Comparison of ENCODE assay signal across 8 cellular contexts in the genomic region with DNA sequence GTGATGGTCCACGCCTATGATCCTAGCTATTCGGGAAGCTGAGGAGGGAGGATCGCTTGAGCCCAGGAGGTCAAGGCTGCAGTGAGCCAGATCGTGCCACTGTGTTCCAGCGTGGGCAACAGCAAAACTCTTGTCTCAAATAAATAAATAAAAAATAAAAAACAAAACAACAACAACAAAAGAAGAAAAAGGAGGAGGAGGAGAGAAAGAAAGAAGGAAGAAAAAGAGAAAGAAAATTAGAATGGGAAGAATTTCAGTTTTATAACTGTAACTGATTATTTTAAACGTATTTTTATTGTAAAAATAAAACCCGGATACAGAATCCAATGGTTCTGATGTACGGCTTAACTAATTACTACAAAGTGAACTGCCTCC. TPM values are rescaled to one million over a fixed set of nuclear protein-coding genes. Genes with fewer than 3 reads are reported as not detected.
DNase-seq lines count a peak whose midpoint lies in the region; ATAC-seq, FAIRE-seq and TF ChIP-seq lines count a peak whose summit lies in the region.
"Had no signal": no experiment of that assay in that cellular context is flagged by ENCODE, and none has a peak within 500 bp of the region (broad histone marks: within the 10 kb centered on the region; RNA-seq: fewer than 3 reads in every experiment).

No MANE protein-coding gene starts in this region.

- H3K9me3 Mint-ChIP-seq in activated T-helper 1 cell treated with anti-CD3 and anti-CD28 coated beads, Interleukin-12 subunit alpha, Interleukin-12 subunit beta, Interleukin-2, Interleukin-4 antibody, amounts not matched to agents 30 ng/mL and 10 ng/mL and 1 ng/mL, durations not matched to agents 14 hours and 24 hours and 36 hours, result no peaks in the 10 kb centered on the region
- H3K9me3 Mint-ChIP-seq in stimulated activated naive CD8-positive, alpha-beta T cell treated with anti-CD3 and anti-CD28 coated beads, Interleukin-15, amount 100 ng/mL, for 72 hours, result no peaks in the 10 kb centered on the region

- peaks cover 31% of the 10 kb centered on the region for H3K27me3 ChIP-seq in HUES48 (ENCODE audit: control insufficient read depth, insufficient read depth, low read length)

- H3K36me3 ChIP-seq in HUES48 (ENCODE audit: control insufficient read depth, insufficient read depth, low read length), result no peaks in the 10 kb centered on the region

- H3K4me3 Mint-ChIP-seq in activated T-helper 1 cell treated with anti-CD3 and anti-CD28 coated beads, Interleukin-12 subunit alpha, Interleukin-12 subunit beta, Interleukin-2, Interleukin-4 antibody, amounts not matched to agents 30 ng/mL and 10 ng/mL and 1 ng/mL, durations not matched to agents 14 hours and 24 hours and 36 hours, result peak overlapping the region; percentile 76
- H3K4me3 Mint-ChIP-seq in stimulated activated naive CD8-positive, alpha-beta T cell treated with anti-CD3 and anti-CD28 coated beads, Interleukin-15, amount 100 ng/mL, for 72 hours, result peak overlapping the region; percentile 76 to 83

- no peaks in the 10 kb centered on the region for H3K4me1 ChIP-seq in HUES48 (ENCODE audit: control insufficient read depth, insufficient read depth, low read length)

- no peak for DNase-seq in activated T-helper 1 cell treated with anti-CD3 and anti-CD28 coated beads, Interleukin-12 subunit alpha, Interleukin-12 subunit beta, Interleukin-2, Interleukin-4 antibody, amounts not matched to agents 30 ng/mL and 10 ng/mL and 1 ng/mL, durations not matched to agents 14 hours and 24 hours and 36 hours (ENCODE audit: low spot score)
- no peak for DNase-seq in stimulated activated naive CD8-positive, alpha-beta T cell treated with anti-CD3 and anti-CD28 coated beads, Interleukin-15, amount 100 ng/mL, for 72 hours
- DNase-seq in GM12891 (ENCODE audit: insufficient read length, low spot score), result no peak
- DNase-seq: cerebellar nuclear complex had no signal

- H3K4me1 Mint-ChIP-seq in activated T-helper 1 cell treated with anti-CD3 and anti-CD28 coated beads, Interleukin-12 subunit alpha, Interleukin-12 subunit beta, Interleukin-2, Interleukin-4 antibody, amounts not matched to agents 30 ng/mL and 10 ng/mL and 1 ng/mL, durations not matched to agents 14 hours and 24 hours and 36 hours (ENCODE audit: low read depth), result peaks cover 18% of the 10 kb centered on the region
- H3K4me1 Mint-ChIP-seq in stimulated activated naive CD8-positive, alpha-beta T cell treated with anti-CD3 and anti-CD28 coated beads, Interleukin-15, amount 100 ng/mL, for 72 hours, result peaks cover 17% of the 10 kb centered on the region

- peaks cover 10% of the 10 kb centered on the region for H3K27me3 Mint-ChIP-seq in activated T-helper 1 cell treated with anti-CD3 and anti-CD28 coated beads, Interleukin-12 subunit alpha, Interleukin-12 subunit beta, Interleukin-2, Interleukin-4 antibody, amounts not matched to agents 30 ng/mL and 10 ng/mL and 1 ng/mL, durations not matched to agents 14 hours and 24 hours and 36 hours (ENCODE audit: insufficient read depth)
- peaks cover 8% of the 10 kb centered on the region for H3K27me3 Mint-ChIP-seq in stimulated activated naive CD8-positive, alpha-beta T cell treated with anti-CD3 and anti-CD28 coated beads, Interleukin-15, amount 100 ng/mL, for 72 hours

- intact Hi-C loops in activated T-helper 1 cell treated with anti-CD3 and anti-CD28 coated beads, Interleukin-12 subunit alpha, Interleukin-12 subunit beta, Interleukin-2, Interleukin-4 antibody, amounts not matched to agents 30 ng/mL and 10 ng/mL and 1 ng/mL, durations not matched to agents 14 hours and 24 hours and 36 hours (cut with micrococcal nuclease), result loop anchor here (2.0 kb wide), 1 partner anchor 37 kb away; the partner anchor contains the start of gene PSAP

- no peak for FAIRE-seq in GM12891 (lab: Jason Lieb, UNC)

- no peaks in the 10 kb centered on the region for H3K9me3 ChIP-seq in HUES48 (ENCODE audit: control insufficient read depth, insufficient read depth, low read length)

- peak overlapping the region; percentile 68 for H3K4me3 ChIP-seq in HUES48 (ENCODE audit: low read depth, low read length)
- peak overlapping the region; percentile 46 for H3K4me3 ChIP-seq in iPS-11a (ENCODE audit: low read depth, low read length)

- ATAC-seq in stimulated activated naive CD8-positive, alpha-beta T cell treated with anti-CD3 and anti-CD28 coated beads, Interleukin-15, amount 100 ng/mL, for 72 hours, result no peak
- ATAC-seq in GM18498 (IDR thresholded peaks at IDR 0.05; ENCODE audit: unreplicated experiment) (no peak), GM18502 (IDR thresholded peaks at IDR 0.05; ENCODE audit: poor library complexity, unreplicated experiment) (no peak)

- H3K9ac ChIP-seq in HUES48 (ENCODE audit: low read depth, low read length), result no peak overlapping the region

- no peaks in the 10 kb centered on the region for H3K36me3 Mint-ChIP-seq in activated T-helper 1 cell treated with anti-CD3 and anti-CD28 coated beads, Interleukin-12 subunit alpha, Interleukin-12 subunit beta, Interleukin-2, Interleukin-4 antibody, amounts not matched to agents 30 ng/mL and 10 ng/mL and 1 ng/mL, durations not matched to agents 14 hours and 24 hours and 36 hours (ENCODE audit: low read depth)

- H3K27ac Mint-ChIP-seq in activated T-helper 1 cell treated with anti-CD3 and anti-CD28 coated beads, Interleukin-12 subunit alpha, Interleukin-12 subunit beta, Interleukin-2, Interleukin-4 antibody, amounts not matched to agents 30 ng/mL and 10 ng/mL and 1 ng/mL, durations not matched to agents 14 hours and 24 hours and 36 hours, result peak overlapping the region; percentile 74
- H3K27ac Mint-ChIP-seq in stimulated activated naive CD8-positive, alpha-beta T cell treated with anti-CD3 and anti-CD28 coated beads, Interleukin-15, amount 100 ng/mL, for 72 hours, result no peak overlapping the region

- H3K27ac ChIP-seq in HUES48 (ENCODE audit: low read depth, low read length), result no peak overlapping the region

- no peak for TF ChIP-seq POLR2A in GM12891 (IDR thresholded peaks at IDR 0.05; ENCODE audit: low read depth, low read length)

TF ChIP-seq in GM12891, 5 proteins besides CTCF, POLR2A, EP300 and RAD21:
- TF ChIP-seq PAX5 (IDR thresholded peaks at IDR 0.05; ENCODE audit: insufficient read depth, low read length, severe bottlenecking), result no peak
- TF ChIP-seq TAF1 (IDR thresholded peaks at IDR 0.05; ENCODE audit: low read depth, low read length), result no peak
- no peak for TF ChIP-seq POLR2AphosphoS5 (IDR thresholded peaks at IDR 0.05; ENCODE audit: low read depth, low read length)
- TF ChIP-seq SPI1 (IDR thresholded peaks at IDR 0.05; ENCODE audit: low read depth, low read length), result no peak
- TF ChIP-seq POU2F2 (IDR thresholded peaks at IDR 0.05; ENCODE audit: low read depth, low read length), result no peak

RNA-seq across cellular contexts. Expression of gene PSAP, which starts 37.2 kb away (rescaled TPM):
- 117 and 122 TPM in 2 replicates for total RNA-seq in activated T-helper 1 cell treated with anti-CD3 and anti-CD28 coated beads, Interleukin-12 subunit alpha, Interleukin-12 subunit beta, Interleukin-2, Interleukin-4 antibody, amounts not matched to agents 30 ng/mL and 10 ng/mL and 1 ng/mL, durations not matched to agents 14 hours and 24 hours and 36 hours
- polyA plus RNA-seq in GM12891 (2012; ENCODE audit: low read depth, missing spikeins), result 238 TPM
